10 cellular contexts compared by ENCODE assay signal in the genomic region with DNA sequence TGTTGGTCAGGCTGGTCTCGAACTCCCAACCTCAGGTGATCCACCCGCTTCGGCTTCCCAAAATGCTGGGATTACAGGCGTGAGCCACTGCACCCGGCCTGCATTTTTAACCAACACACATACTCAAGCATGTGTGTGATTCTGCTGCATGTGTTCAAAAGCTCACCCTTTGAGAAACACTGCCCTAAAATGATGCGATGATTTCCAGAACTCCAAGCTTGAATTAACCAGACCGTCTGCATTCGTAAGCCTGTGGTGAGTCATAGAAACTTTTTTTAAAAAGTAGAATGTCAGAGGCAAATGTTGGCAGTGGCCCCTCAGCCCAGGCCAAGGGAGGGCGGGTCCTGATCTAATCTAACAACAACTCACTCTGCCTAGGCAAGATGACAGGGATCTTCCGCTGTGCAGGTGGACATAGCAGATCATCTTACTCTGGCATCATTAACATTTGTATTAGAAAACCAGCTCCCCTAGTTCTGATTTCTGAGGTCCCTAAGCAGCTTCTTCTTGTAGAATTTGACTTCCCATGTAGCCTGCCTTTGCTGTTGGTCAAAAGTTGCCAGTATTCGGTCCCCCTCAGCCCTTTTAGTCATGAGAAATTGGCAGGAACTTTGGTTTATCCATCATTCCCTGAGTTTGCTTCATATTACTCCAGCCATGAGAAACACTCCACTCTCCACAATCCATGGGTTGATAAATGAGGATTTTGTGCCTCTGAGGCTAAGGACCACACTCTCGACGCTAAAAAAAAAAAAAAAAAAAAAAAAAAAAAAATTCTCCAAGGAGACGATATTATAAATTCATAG.
DNase-seq lines count a peak whose midpoint lies in the region; ATAC-seq and TF ChIP-seq lines count a peak whose summit lies in the region.
"Had no signal": no experiment of that assay in that cellular context is flagged by ENCODE, and none has a peak within 500 bp of the region (broad histone marks: within the 10 kb centered on the region; RNA-seq: fewer than 3 reads in every experiment).

No MANE protein-coding gene starts in this region.

- H3K79me2 ChIP-seq in mammary epithelial cell (ENCODE audit: insufficient read depth, low read length) = no peaks in the 10 kb centered on the region

- H3K9me3 Mint-ChIP-seq in type B pancreatic cell = peaks cover 4% of the 10 kb centered on the region

- peak overlapping the region; percentile 98 for H3K27ac Mint-ChIP-seq in type B pancreatic cell

- H3K4me3 ChIP-seq in mammary epithelial cell (replicated peaks in 1 of 3; ENCODE audit: insufficient read depth in 1 of 3, low read depth in 2 of 3, low read length in 3 of 3) (no peak overlapping the region), transverse colon (no peak overlapping the region)

- no peaks in the 10 kb centered on the region for H3K36me3 Mint-ChIP-seq in type B pancreatic cell

- CTCF ChIA-PET in mammary epithelial cell (lab: Charles Lee; ENCODE audit: low non-redundant PET) = no interaction called here

- 29% methylated on average over 11 of the region's 14 CpGs for WGBS in mammary epithelial cell (ENCODE audit: low coverage, missing lambda C conversion rate)
- WGBS in transverse colon (ENCODE audit: low coverage in 1 of 2), 2 donors = 65 to 76% methylated on average over 4 to 14 of the region's 14 CpGs

- no peak for TF ChIP-seq EP300 in transverse colon (IDR thresholded peaks at IDR 0.05; ENCODE audit: low read depth)

- H3K9ac ChIP-seq in mammary epithelial cell (ENCODE audit: insufficient read depth, low read length) = no peak overlapping the region

- H3K9me3 ChIP-seq in mammary epithelial cell (replicated peaks; ENCODE audit: insufficient read depth, low read length) = no peaks in the 10 kb centered on the region
- H3K9me3 ChIP-seq in transverse colon = no peaks in the 10 kb centered on the region

- no peaks in the 10 kb centered on the region for H4K20me1 ChIP-seq in mammary epithelial cell (ENCODE audit: insufficient read depth, low read length)

- peak overlapping the region; percentile 28 for H3K4me2 ChIP-seq in mammary epithelial cell (ENCODE audit: insufficient read depth, low read depth, low read length)

- TF ChIP-seq POLR2A in transverse colon (IDR thresholded peaks at IDR 0.05) = no peak

- H3K27me3 ChIP-seq in mammary epithelial cell (ENCODE audit: insufficient read depth, low read length) = no peaks in the 10 kb centered on the region
- no peaks in the 10 kb centered on the region for H3K27me3 ChIP-seq in transverse colon

- dilution Hi-C loops in mammary epithelial cell (cut with HindIII; ENCODE audit: low sequenced_read_pairs) = no loop called here

- no peak overlapping the region for H3K27ac ChIP-seq in mammary epithelial cell (ENCODE audit: insufficient read depth, low read depth, low read length)
- H3K27ac ChIP-seq in transverse colon = peak overlapping the region in 2 of 4 donors; percentile 25 to 31

- H3K4me1 ChIP-seq in mammary epithelial cell (ENCODE audit: insufficient read depth, low read length) = peaks cover 32% of the 10 kb centered on the region
- H3K4me1 ChIP-seq in transverse colon = no peaks in the 10 kb centered on the region

- no peak for TF ChIP-seq CTCF in mammary epithelial cell (conservative IDR thresholded peaks at IDR 0.05 in 1 of 2, IDR thresholded peaks at IDR 0.05 in 1 of 2; ENCODE audit: extremely low read depth in 1 of 2, insufficient read depth in 1 of 2, low read depth in 1 of 2, low read length in 2 of 2)
- no peak for TF ChIP-seq CTCF in type B pancreatic cell (conservative IDR thresholded peaks at IDR 0.05)
- TF ChIP-seq CTCF in transverse colon (IDR thresholded peaks at IDR 0.05) = no peak

- H3K4me1 Mint-ChIP-seq in type B pancreatic cell (ENCODE audit: unreplicated experiment) = peaks cover 19% of the 10 kb centered on the region

- no peak for ATAC-seq in GM18511 (IDR thresholded peaks at IDR 0.05; ENCODE audit: unreplicated experiment)

- intact Hi-C loops in mammary epithelial cell (cut with micrococcal nuclease) = loop anchor here (1.0 to 5.0 kb wide), 3 partner anchors 20 to 192 kb away; a partner anchor contains a TSS
- intact Hi-C loops in transverse colon (cut with DNase I; ENCODE audit: low total_unique reads) = no loop called here

- in situ Hi-C loops in mammary epithelial cell (cut with MboI; ENCODE audit: low sequenced_read_pairs in 2 of 2) = no loop called here
- in situ Hi-C loops in transverse colon (cut with MboI; ENCODE audit: low pct_ligation_motif_present in 1 of 4, low pct_unique_long_range_greater_than_20kb in 1 of 4, low sequenced_read_pairs in 3 of 4) = no loop called here

- H3K36me3 ChIP-seq in mammary epithelial cell (ENCODE audit: insufficient read depth, low read length) (no peaks in the 10 kb centered on the region), transverse colon (no peaks in the 10 kb centered on the region)

- H3K4me3 Mint-ChIP-seq in type B pancreatic cell = peak overlapping the region; percentile 19

- H2AFZ ChIP-seq in mammary epithelial cell (ENCODE audit: low read depth, low read length) = no peak overlapping the region

- DNase-seq in DMS53 (lab: John Stamatoyannopoulos, UW) = peak; percentile 61
- no peak for DNase-seq in DMS53 treated with DMSO at 0.1 percent for 48 hours (lab: John Stamatoyannopoulos, UW; ENCODE audit: unreplicated experiment)
- DNase-seq in mammary epithelial cell = peak; percentile 89
- DNase-seq in kidney tubule cell (ENCODE audit: low spot score) = peak; percentile 92
- DNase-seq in type B pancreatic cell (ENCODE audit: extremely low spot score, unreplicated experiment) = no peak
- DNase-seq in transverse colon = no peak
- DNase-seq in activated CD4-positive, alpha-beta T cell treated with anti-CD3 and anti-CD28 coated beads, Interleukin-2, amount 50 U/mL, for 1 hour = no peak
- DNase-seq: AML-193, hippocampal formation had no signal

- no peaks in the 10 kb centered on the region for H3K27me3 Mint-ChIP-seq in type B pancreatic cell

- no TSS peak for BruUV-seq in mammary epithelial cell (replicated peaks; lab: Mats Ljungman, UMichigan)

Comparison
In these comparisons a context has a peak if more than half of its experiments do, and no peak if none do; other contexts are left out.
1. DNase-seq: peak in DMS53 (single experiment), mammary epithelial cell (single experiment) and kidney tubule cell (single experiment); none in DMS53 treated with DMSO at 0.1 percent for 48 hours (single experiment), type B pancreatic cell (single experiment), transverse colon (single experiment) and activated CD4-positive, alpha-beta T cell treated with anti-CD3 and anti-CD28 coated beads, Interleukin-2, amount 50 U/mL, for 1 hour (single experiment).